Comparison of ENCODE assay signal across 9 cellular contexts in genomic region chr11:64306876-64307622, GRCh38. TPM values are rescaled to one million over a fixed set of nuclear protein-coding genes. Genes with fewer than 3 reads are reported as not detected.
DNase-seq lines count a peak whose midpoint lies in the region; ATAC-seq and TF ChIP-seq lines count a peak whose summit lies in the region.
"Had no signal": no experiment of that assay in that cellular context is flagged by ENCODE, and none has a peak within 500 bp of the region (broad histone marks: within the 10 kb centered on the region; RNA-seq: fewer than 3 reads in every experiment).

No MANE protein-coding gene starts in this region.

- POLR2A ChIA-PET in HCT116 (lab: Charles Lee) (interaction anchor here (0.7 to 5.5 kb wide), 3 partner anchors 11 to 66 kb away, joined by 3 to 30 read pairs (median 4); partner anchors contain the start of genes PRDX5 and TRMT112), WTC11 (lab: Charles Lee) (no interaction called here)

- H2AFZ ChIP-seq in HCT116 (ENCODE audit: low read depth, low read length, poor library complexity, severe bottlenecking), result no peak overlapping the region
- H2AFZ ChIP-seq in hepatocyte, result no peak overlapping the region

- BruUV-seq in HCT116 (replicated peaks; lab: Mats Ljungman, UMichigan), result no TSS peak

- TF ChIP-seq CTCF in HCT116 (IDR thresholded peaks at IDR 0.05 in 2 of 3, conservative IDR thresholded peaks at IDR 0.05 in 1 of 3; ENCODE audit: borderline replicate concordance in 1 of 3, insufficient read depth in 1 of 3, low read depth in 2 of 3, low read length in 2 of 3) (no peak), WTC11 (IDR thresholded peaks at IDR 0.05) (no peak), hepatocyte (IDR thresholded peaks at IDR 0.05; ENCODE audit: poor library complexity) (no peak)

- H3K4me1 ChIP-seq in HCT116 (ENCODE audit: control insufficient read depth in 1 of 2, insufficient read depth in 2 of 2, low read length in 2 of 2), result peaks cover 12 to 37% of the 10 kb centered on the region in 2 experiments; a peak in 3 of 4 replicates
- peaks cover 11% of the 10 kb centered on the region for H3K4me1 ChIP-seq in hepatocyte (ENCODE audit: insufficient read depth)
- H3K4me1 ChIP-seq in skeletal muscle tissue (ENCODE audit: control insufficient read depth in 3 of 3, insufficient read depth in 3 of 3, low read length in 3 of 3), result peaks cover 15 to 28% (median 25%) of the 10 kb centered on the region in 3 donors

- H3K9ac ChIP-seq in HCT116 (ENCODE audit: low read length) (peak overlapping the region; percentile 92), skeletal muscle tissue (ENCODE audit: low read depth in 1 of 3, low read length in 3 of 3) (peak overlapping the region; percentile 25 to 86 (median 63))

- CTCF ChIA-PET in HCT116 (lab: Charles Lee), result interaction anchor here (0.6 to 1.6 kb wide), 3 partner anchors 11 to 25 kb away, joined by 3 to 5 read pairs (median 3); partner anchors contain the start of genes PRDX5 and TRMT112
- CTCF ChIA-PET in WTC11 (lab: Charles Lee), result interaction anchor here (0.5 to 1.9 kb wide), 4 partner anchors 36 to 1846 kb away, joined by 3 to 5 read pairs (median 4); no protein-coding TSS in a partner anchor

- H3K9me3 ChIP-seq in HCT116 (ENCODE audit: control insufficient read depth in 1 of 2, insufficient read depth in 1 of 2, low read depth in 1 of 2, low read length in 2 of 2) (no peaks in the 10 kb centered on the region), hepatocyte (ENCODE audit: low read depth) (no peaks in the 10 kb centered on the region), skeletal muscle tissue (ENCODE audit: control insufficient read depth in 3 of 3, low read length in 3 of 3) (no peaks in the 10 kb centered on the region)

- H3K4me1 Mint-ChIP-seq in WTC11, result peaks cover 14% of the 10 kb centered on the region

- H3K4me3 Mint-ChIP-seq in WTC11, result peak overlapping the region; percentile 90

- H3K36me3 ChIP-seq in HCT116 (ENCODE audit: control insufficient read depth in 1 of 2, insufficient read depth in 2 of 2, low read length in 2 of 2), result peaks cover 0 to 8% of the 10 kb centered on the region in 2 experiments; a peak in 1 of 4 replicates
- H3K36me3 ChIP-seq in hepatocyte (replicated peaks; ENCODE audit: insufficient read depth, low read depth), result no peaks in the 10 kb centered on the region
- peaks cover 3 to 4% (median 4%) of the 10 kb centered on the region in 3 donors for H3K36me3 ChIP-seq in skeletal muscle tissue (ENCODE audit: control insufficient read depth in 3 of 3, insufficient read depth in 3 of 3, low read length in 3 of 3)

- no peak for TF ChIP-seq RAD21 in HCT116 (IDR thresholded peaks at IDR 0.05; ENCODE audit: low read depth)

- WGBS in hepatocyte (ENCODE audit: low lambda C conversion rate, missing lambda C conversion rate), result 77% methylated on average over 15 of the region's 15 CpGs

- no peak overlapping the region; the same call in 1 of the 2 replicates for H3K27ac Mint-ChIP-seq in WTC11

- RAD21 ChIA-PET in HCT116 (lab: Charles Lee; ENCODE audit: low non-redundant PET in 1 of 2, low total read pairs in 2 of 2, uncharacterized antibody in 2 of 2, unreplicated experiment in 2 of 2), result interaction anchor here in 1 of 2 experiments (0.9 kb wide), 1 partner anchor 48 kb away, joined by 4 read pairs; no protein-coding TSS in a partner anchor

- H3K4me2 ChIP-seq in HCT116 (ENCODE audit: low read length) (peak overlapping the region; percentile 98), hepatocyte (peak overlapping the region; percentile 90)

- no peaks in the 10 kb centered on the region for H3K9me2 ChIP-seq in HCT116 (ENCODE audit: insufficient read depth)
- no peaks in the 10 kb centered on the region for H3K9me2 ChIP-seq in hepatocyte (replicated peaks; ENCODE audit: insufficient read depth)

- H3K27me3 Mint-ChIP-seq in WTC11 (ENCODE audit: low read depth), result peaks cover under 1% of the 10 kb centered on the region

- H3K9me3 Mint-ChIP-seq in WTC11, result no peaks in the 10 kb centered on the region

- peaks cover 5% of the 10 kb centered on the region for H3K36me3 Mint-ChIP-seq in WTC11

- H3K4me3 ChIP-seq in HCT116 (replicated peaks in 1 of 2; ENCODE audit: low read depth in 1 of 2, low read length in 2 of 2) (peak overlapping the region; percentile 67 to 81), hepatocyte (peak overlapping the region; percentile 62), skeletal muscle tissue (ENCODE audit: low read length in 3 of 3) (peak overlapping the region in 2 of 3 donors; percentile 84 to 86)

- H3K27me3 ChIP-seq in HCT116 (ENCODE audit: insufficient read depth, low read length) (no peaks in the 10 kb centered on the region), hepatocyte (no peaks in the 10 kb centered on the region), skeletal muscle tissue (ENCODE audit: control insufficient read depth in 3 of 3, insufficient read depth in 3 of 3, low read length in 3 of 3) (peaks cover 0 to 9% (median 4%) of the 10 kb centered on the region in 3 donors)

- TF ChIP-seq POLR2A in HCT116 (IDR thresholded peaks at IDR 0.05; ENCODE audit: borderline replicate concordance, extremely low read depth, insufficient read depth, insufficient read length), result no peak

- no peak for DNase-seq in HCT116 (ENCODE audit: low read depth, low spot score)
- no peak for DNase-seq in WTC11 (ENCODE audit: low spot score)
- DNase-seq in hepatocyte (ENCODE audit: low spot score), result peak; percentile 86
- DNase-seq in GOT3 (lab: John Stamatoyannopoulos, UW), result no peak
- no peak for DNase-seq in MV-4-11 (lab: John Stamatoyannopoulos, UW)
- no peak for DNase-seq in NCI-H2081 (lab: John Stamatoyannopoulos, UW)

- ATAC-seq in HCT116, result no peak
- no peak for ATAC-seq in WTC11
- ATAC-seq in HG02571 (IDR thresholded peaks at IDR 0.05; ENCODE audit: unreplicated experiment), result no peak

- no peaks in the 10 kb centered on the region for H4K20me1 ChIP-seq in HCT116 (ENCODE audit: insufficient read depth)
- no peaks in the 10 kb centered on the region for H4K20me1 ChIP-seq in hepatocyte (ENCODE audit: insufficient read depth, poor library complexity, severe bottlenecking)

- peak overlapping the region; percentile 96 for H3K27ac ChIP-seq in HCT116 (ENCODE audit: low read depth, low read length)
- H3K27ac ChIP-seq in hepatocyte, result peak overlapping the region; percentile 95
- no peak overlapping the region for H3K27ac ChIP-seq in skeletal muscle tissue (ENCODE audit: low read depth, low read length)

- H3K79me2 ChIP-seq in HCT116 (ENCODE audit: insufficient read depth, low read length) (peaks cover 37% of the 10 kb centered on the region), hepatocyte (peaks cover 52% of the 10 kb centered on the region)

- intact Hi-C loops in HCT116 (cut with micrococcal nuclease), result loop anchor here (5.0 kb wide), 1 partner anchor 35 kb away; the partner anchor contains the start of gene CCDC88B

TF ChIP-seq in HCT116, 20 proteins besides CTCF, POLR2A, EP300 and RAD21 (continues in another document):
- TF ChIP-seq CEBPB (IDR thresholded peaks at IDR 0.05; ENCODE audit: low read depth) (no peak), SRF (IDR thresholded peaks at IDR 0.05; ENCODE audit: low read depth) (no peak), FOSL1 (IDR thresholded peaks at IDR 0.05; ENCODE audit: low read depth) (no peak), YY1 (IDR thresholded peaks at IDR 0.05; ENCODE audit: extremely low read depth, insufficient replicate concordance, low read depth, low read length) (no peak)
- TF ChIP-seq, protein P1, sequence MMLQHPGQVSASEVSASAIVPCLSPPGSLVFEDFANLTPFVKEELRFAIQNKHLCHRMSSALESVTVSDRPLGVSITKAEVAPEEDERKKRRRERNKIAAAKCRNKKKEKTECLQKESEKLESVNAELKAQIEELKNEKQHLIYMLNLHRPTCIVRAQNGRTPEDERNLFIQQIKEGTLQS (IDR thresholded peaks at IDR 0.05), result no peak

TF ChIP-seq in WTC11, 78 proteins besides CTCF, POLR2A, EP300 and RAD21 (continues in another document):
- TF ChIP-seq RORB (CRISPR knock-in tag; IDR thresholded peaks at IDR 0.05) (no peak), NR1H2 (CRISPR knock-in tag; IDR thresholded peaks at IDR 0.05) (no peak), SMAD3 (CRISPR knock-in tag; IDR thresholded peaks at IDR 0.05; ENCODE audit: borderline replicate concordance) (no peak), NR3C1 (CRISPR knock-in tag; conservative IDR thresholded peaks at IDR 0.05; ENCODE audit: low read depth) (no peak)
- TF ChIP-seq, protein P2, sequence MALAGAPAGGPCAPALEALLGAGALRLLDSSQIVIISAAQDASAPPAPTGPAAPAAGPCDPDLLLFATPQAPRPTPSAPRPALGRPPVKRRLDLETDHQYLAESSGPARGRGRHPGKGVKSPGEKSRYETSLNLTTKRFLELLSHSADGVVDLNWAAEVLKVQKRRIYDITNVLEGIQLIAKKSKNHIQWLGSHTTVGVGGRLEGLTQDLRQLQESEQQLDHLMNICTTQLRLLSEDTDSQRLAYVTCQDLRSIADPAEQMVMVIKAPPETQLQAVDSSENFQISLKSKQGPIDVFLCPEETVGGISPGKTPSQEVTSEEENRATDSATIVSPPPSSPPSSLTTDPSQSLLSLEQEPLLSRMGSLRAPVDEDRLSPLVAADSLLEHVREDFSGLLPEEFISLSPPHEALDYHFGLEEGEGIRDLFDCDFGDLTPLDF (CRISPR knock-in tag; IDR thresholded peaks at IDR 0.05), result no peak

RNA-seq across cellular contexts. Expression of gene ESRRA, which starts 1.7 kb away (rescaled TPM):
- total RNA-seq in HCT116 (2021; ENCODE audit: unreplicated experiment) (62.7 TPM), WTC11 (2021) (56.3 to 81.9 TPM (median 59.1 TPM) in 3 replicates), hepatocyte (52.1 and 62.0 TPM in 2 replicates), skeletal muscle tissue (35.0 TPM)
- polyA plus RNA-seq in HCT116 (2012), result 37.8 and 43.4 TPM in 2 replicates
- polyA plus RNA-seq in hepatocyte, result 51.3 and 57.4 TPM in 2 replicates

RNA-seq across cellular contexts. Expression of gene CATSPERZ, which starts 6.9 kb away (rescaled TPM):
- total RNA-seq in HCT116 (2021; ENCODE audit: unreplicated experiment) (1.7 TPM), WTC11 (2021) (1.1 to 2.5 TPM (median 2.0 TPM) in 3 replicates), hepatocyte (not detected in 2 replicates), skeletal muscle tissue (not detected)
- polyA plus RNA-seq in HCT116 (2012), result 1.4 and 1.7 TPM in 2 replicates
- 0.46 and 0.96 TPM in 2 replicates for polyA plus RNA-seq in hepatocyte
- total RNA-seq: myocyte had no signal

RNA-seq across cellular contexts. Expression of gene TRMT112, which starts 10.3 kb away (rescaled TPM):
- total RNA-seq in HCT116 (2021; ENCODE audit: unreplicated experiment) (328 TPM), WTC11 (2021) (285 to 321 TPM (median 314 TPM) in 3 replicates), hepatocyte (210 and 244 TPM in 2 replicates), skeletal muscle tissue (247 TPM)
- polyA plus RNA-seq in HCT116 (2012), result 348 and 366 TPM in 2 replicates
- 292 and 311 TPM in 2 replicates for polyA plus RNA-seq in hepatocyte

RNA-seq across cellular contexts. Expression of gene PRDX5, which starts 10.9 kb away (rescaled TPM):
- total RNA-seq in HCT116 (2021; ENCODE audit: unreplicated experiment) (267 TPM), WTC11 (2021) (255 to 293 TPM (median 282 TPM) in 3 replicates), hepatocyte (261 and 267 TPM in 2 replicates), skeletal muscle tissue (144 TPM)
- polyA plus RNA-seq in HCT116 (2012), result 452 and 454 TPM in 2 replicates
- polyA plus RNA-seq in hepatocyte, result 517 and 542 TPM in 2 replicates

RNA-seq across cellular contexts. Expression of gene KCNK4, which starts 15.9 kb away (rescaled TPM):
- total RNA-seq in HCT116 (2021; ENCODE audit: unreplicated experiment), result not detected
- polyA plus RNA-seq in HCT116 (2012), result not detected in 2 replicates
- total RNA-seq in WTC11 (2021), result 0.25 to 0.74 TPM (median 0.48 TPM) in 3 replicates
- not detected in 2 replicates for total RNA-seq in hepatocyte
- not detected in 2 replicates for polyA plus RNA-seq in hepatocyte
- total RNA-seq in skeletal muscle tissue, result not detected
- total RNA-seq: myocyte had no signal
